Comparison of ENCODE assay signal across 8 cellular contexts in the genomic region with DNA sequence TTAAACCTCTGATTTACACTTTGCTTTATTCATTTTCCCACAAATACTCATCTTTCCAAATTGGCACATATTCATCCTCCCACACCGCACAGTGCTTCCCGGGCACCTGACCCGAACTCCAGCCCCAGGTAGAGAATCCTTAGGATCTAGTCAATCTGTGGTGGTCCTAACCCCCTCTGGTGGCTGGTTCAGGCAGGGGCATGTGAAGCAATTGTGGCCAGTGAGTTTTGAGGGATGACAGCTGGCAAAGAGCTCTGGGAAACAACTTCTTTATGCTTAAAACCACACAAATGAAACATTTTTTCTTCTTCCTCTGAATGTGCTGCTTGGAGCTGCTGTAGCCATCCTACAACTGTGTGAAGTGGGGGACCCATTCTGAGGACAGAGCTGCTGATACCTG. TPM values are rescaled to one million over a fixed set of nuclear protein-coding genes. Genes with fewer than 3 reads are reported as not detected.
DNase-seq lines count a peak whose midpoint lies in the region; ATAC-seq and TF ChIP-seq lines count a peak whose summit lies in the region.

No MANE protein-coding gene starts in this region.

- H4K20me1 ChIP-seq in PC-3 (ENCODE audit: low read length) = no peaks in the 10 kb centered on the region

- no peak for TF ChIP-seq EP300 in upper lobe of left lung (IDR thresholded peaks at IDR 0.05)

- BruUV-seq in PC-3 (replicated peaks; lab: Mats Ljungman, UMichigan) = no TSS peak

- H3K4me2 ChIP-seq in PC-3 (ENCODE audit: low read length) = no peak overlapping the region

- ATAC-seq in Right ventricle myocardium superior (ENCODE audit: poor library complexity) (no peak), PC-3 (no peak), upper lobe of left lung (ENCODE audit: low FRiP score in 2 of 2) (no peak), GM18858 (IDR thresholded peaks at IDR 0.05; ENCODE audit: unreplicated experiment) (no peak)

- H3K9me3 ChIP-seq in right atrium auricular region (no peaks in the 10 kb centered on the region), PC-3 (ENCODE audit: low read length) (no peaks in the 10 kb centered on the region), upper lobe of left lung (no peaks in the 10 kb centered on the region)

- no peaks in the 10 kb centered on the region for H3K9me2 ChIP-seq in PC-3 (replicated peaks; ENCODE audit: low read length)

- no peaks in the 10 kb centered on the region for H3F3A ChIP-seq in PC-3 (ENCODE audit: low read length, unreplicated experiment)

- H3K27ac ChIP-seq in right atrium auricular region (no peak overlapping the region), PC-3 (ENCODE audit: low read length) (no peak overlapping the region), upper lobe of left lung (no peak overlapping the region)

- TF ChIP-seq CTCF in right atrium auricular region (IDR thresholded peaks at IDR 0.05) (peak; percentile 49 to 52), PC-3 (conservative IDR thresholded peaks at IDR 0.05; ENCODE audit: low read depth, low read length) (peak; percentile 62), fibroblast of villous mesenchyme (IDR thresholded peaks at IDR 0.05; ENCODE audit: insufficient read depth, low read depth, low read length) (peak; percentile 67), upper lobe of left lung (IDR thresholded peaks at IDR 0.05) (peak in 4 of 6 experiments; percentile 17 to 46 (median 28))

- H3K9ac ChIP-seq in PC-3 (ENCODE audit: low read length) = no peak overlapping the region

- H3K4me3 ChIP-seq in right atrium auricular region (no peak overlapping the region), PC-3 (ENCODE audit: low read length) (no peak overlapping the region), fibroblast of villous mesenchyme (ENCODE audit: low read depth, low read length) (no peak overlapping the region), upper lobe of left lung (no peak overlapping the region)

- H3K36me3 ChIP-seq in right atrium auricular region (peaks cover 9% of the 10 kb centered on the region), PC-3 (ENCODE audit: low read depth, low read length) (0 out of 2 replicates have a peak, but pooled peaks cover 4% of the 10 kb centered on the region), upper lobe of left lung (peaks cover 0 to 27% (median 6%) of the 10 kb centered on the region in 4 donors)

- WGBS in upper lobe of left lung, 2 donors = 89 to 95% methylated on average over 3 of the region's 3 CpGs

- DNase-seq in right atrium auricular region (ENCODE audit: low spot score) (no peak), Right ventricle myocardium superior (no peak), PC-3 (no peak), fibroblast of villous mesenchyme (ENCODE audit: low read depth) (peak; percentile 35), upper lobe of left lung (no peak), middle frontal gyrus (ENCODE audit: extremely low spot score, low spot score) (no peak)
- no peak for DNase-seq in stimulated activated CD4-positive, alpha-beta T cell treated with anti-CD3 and anti-CD28 coated beads, Interleukin-4, amount 100 ng/mL, for 1 hour

- intact Hi-C loops in Right ventricle myocardium superior (cut with DNase I) = loop anchor here (10.0 kb wide), 1 partner anchor 51 kb away; the partner anchor contains the start of gene ELOVL5
- intact Hi-C loops in PC-3 (cut with micrococcal nuclease) = loop anchor here (10.0 kb wide), 1 partner anchor 119 kb away; no protein-coding TSS in a partner anchor

- H3K79me2 ChIP-seq in PC-3 (ENCODE audit: low read length) = peaks cover 26% of the 10 kb centered on the region

- TF ChIP-seq POLR2A in upper lobe of left lung (IDR thresholded peaks at IDR 0.05) = no peak

- H2AFZ ChIP-seq in PC-3 (ENCODE audit: low read length) = no peak overlapping the region

- CTCF ChIA-PET in PC-3 (lab: Charles Lee) = no interaction called here

- H3K27me3 ChIP-seq in right atrium auricular region (no peaks in the 10 kb centered on the region), PC-3 (ENCODE audit: low read length) (no peaks in the 10 kb centered on the region), upper lobe of left lung (no peaks in the 10 kb centered on the region)

- POLR2A ChIA-PET in PC-3 (lab: Charles Lee; ENCODE audit: unreplicated experiment) = no interaction called here

- H3K4me1 ChIP-seq in right atrium auricular region (peaks cover 0 to 22% of the 10 kb centered on the region in 2 donors), PC-3 (ENCODE audit: insufficient read depth, low read length) (peaks cover 7% of the 10 kb centered on the region; the same call in 1 of the 2 replicates), upper lobe of left lung (peaks cover 0 to 33% (median 10%) of the 10 kb centered on the region in 4 donors)

RNA-seq across cellular contexts. Expression of gene ELOVL5, which starts 54.7 kb away (rescaled TPM):
- total RNA-seq in right atrium auricular region (10 to 100 TPM; 31.2 to 34.9 TPM), Right ventricle myocardium superior (20.8 TPM), PC-3 (2014; rRNA removed) (57.2 and 62.7 TPM in 2 replicates), fibroblast of villous mesenchyme (78.0 and 118 TPM in 2 replicates), upper lobe of left lung (100 to 1,000 TPM in 2 of 6 donors, 10 to 100 TPM in 4; 67.1 to 132 (median 81.2) TPM)
